13 cellular contexts compared by ENCODE assay signal in the genomic region with DNA sequence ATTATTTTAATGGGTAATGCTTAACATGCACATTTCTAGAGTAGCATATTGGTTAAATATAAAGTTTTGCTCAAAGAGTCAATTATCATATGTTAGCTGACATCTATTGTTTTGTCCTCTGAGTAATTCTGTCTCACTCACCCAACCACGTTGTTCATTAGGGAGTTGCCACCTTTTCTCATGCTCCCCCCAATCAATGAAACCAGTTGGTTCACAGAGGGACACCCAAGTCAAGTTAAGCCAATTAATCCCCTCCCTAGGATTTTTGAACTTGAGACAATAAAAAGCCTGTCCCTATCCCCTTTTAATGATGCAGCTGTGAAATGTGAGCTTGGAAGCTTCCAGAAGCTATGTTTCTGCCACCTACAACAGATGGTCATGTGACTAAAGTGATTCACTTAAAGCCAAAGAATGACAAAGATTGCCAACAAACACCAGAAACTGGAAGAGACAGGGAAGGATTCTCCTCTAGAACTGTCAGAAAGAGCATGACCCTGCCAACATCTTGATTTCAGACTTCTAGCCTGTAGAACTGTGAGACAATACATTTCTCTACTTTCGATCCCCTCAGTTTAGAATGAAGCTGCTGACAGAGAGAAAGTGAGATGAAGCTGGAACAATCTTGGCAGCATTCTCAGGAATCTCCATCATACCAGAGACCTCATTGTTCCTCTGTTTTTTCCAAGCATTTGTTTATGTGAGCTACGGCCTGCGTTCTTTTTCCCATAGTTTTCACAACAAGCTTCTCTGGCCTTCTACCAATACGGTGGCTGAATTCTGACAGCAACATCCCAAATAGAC. TPM values are rescaled to one million over a fixed set of nuclear protein-coding genes. Genes with fewer than 3 reads are reported as not detected.
DNase-seq lines count a peak whose midpoint lies in the region; ATAC-seq and TF ChIP-seq lines count a peak whose summit lies in the region.
"Had no signal": no experiment of that assay in that cellular context is flagged by ENCODE, and none has a peak within 500 bp of the region (broad histone marks: within the 10 kb centered on the region; RNA-seq: fewer than 3 reads in every experiment).

No MANE protein-coding gene starts in this region.

- no peak for TF ChIP-seq RAD21 in Ishikawa (IDR thresholded peaks at IDR 0.05; ENCODE audit: low read depth)

- DNase-seq in dermis blood vessel endothelial cell (peak; percentile 49), NCI-H748 (lab: John Stamatoyannopoulos, UW; ENCODE audit: unreplicated experiment) (no peak), LoVo (ENCODE audit: low spot score) (no peak), NCI-H1092 treated with DMSO at 0.1 percent for 48 hours (lab: John Stamatoyannopoulos, UW) (no peak)
- DNase-seq in activated naive CD4-positive, alpha-beta T cell treated with anti-CD3 and anti-CD28 coated beads, Interleukin-2, amount 50 U/mL, for 72 hours (ENCODE audit: low spot score in 2 of 2), result no peak
- DNase-seq: COR-L47, NCI-H1092, NCI-H748 treated with DMSO at 0.1 percent for 48 hours had no signal

- no peaks in the 10 kb centered on the region for H3K9me3 Mint-ChIP-seq in activated naive CD4-positive, alpha-beta T cell treated with anti-CD3 and anti-CD28 coated beads, Interleukin-2, amount 50 U/mL, for 72 hours
- H3K9me3 Mint-ChIP-seq: dendritic cell treated with granulocyte-macrophage colony-stimulating factor and Interleukin-4, amounts not matched to agents 40 ng/mL and 50 ng/mL, for 4 days had no signal

- no peak overlapping the region for H3K9ac ChIP-seq in subcutaneous abdominal adipose tissue (ENCODE audit: low read length in 5 of 5)

- no peaks in the 10 kb centered on the region for H3K9me3 ChIP-seq in subcutaneous abdominal adipose tissue (ENCODE audit: control insufficient read depth in 5 of 5, low read length in 5 of 5)

- no peak for ATAC-seq in activated naive CD4-positive, alpha-beta T cell treated with anti-CD3 and anti-CD28 coated beads, Interleukin-2, amount 50 U/mL, for 72 hours

- H3K36me3 ChIP-seq in subcutaneous abdominal adipose tissue (ENCODE audit: control insufficient read depth in 5 of 5, insufficient read depth in 5 of 5, low read length in 5 of 5), result peaks cover 0 to 3% (median 0%) of the 10 kb centered on the region in 5 donors
- H3K36me3 ChIP-seq: SJCRH30 had no signal

- H3K27ac Mint-ChIP-seq in activated naive CD4-positive, alpha-beta T cell treated with anti-CD3 and anti-CD28 coated beads, Interleukin-2, amount 50 U/mL, for 72 hours, result no peak overlapping the region
- H3K27ac Mint-ChIP-seq: dendritic cell treated with granulocyte-macrophage colony-stimulating factor and Interleukin-4, amounts not matched to agents 40 ng/mL and 50 ng/mL, for 4 days had no signal

- peaks cover 3 to 10% (median 7%) of the 10 kb centered on the region in 5 donors for H3K4me1 ChIP-seq in subcutaneous abdominal adipose tissue (ENCODE audit: control insufficient read depth in 5 of 5, insufficient read depth in 5 of 5, low read length in 5 of 5)
- H3K4me1 ChIP-seq: SJCRH30 had no signal

- no peaks in the 10 kb centered on the region for H3K27me3 ChIP-seq in layer of hippocampus (ENCODE audit: control insufficient read depth, insufficient read depth, low read length)
- no peaks in the 10 kb centered on the region for H3K27me3 ChIP-seq in subcutaneous abdominal adipose tissue (ENCODE audit: control insufficient read depth in 5 of 5, insufficient read depth in 4 of 5, low read length in 5 of 5)
- H3K27me3 ChIP-seq: SJCRH30 had no signal

- no peak for TF ChIP-seq EP300 in Ishikawa (IDR thresholded peaks at IDR 0.05; ENCODE audit: borderline replicate concordance)

- no peak overlapping the region for H3K4me3 ChIP-seq in subcutaneous abdominal adipose tissue (ENCODE audit: low read depth in 1 of 5, low read length in 5 of 5)
- H3K4me3 ChIP-seq: SJCRH30 had no signal

- H3K27ac ChIP-seq in layer of hippocampus (ENCODE audit: low read depth, low read length), result peak overlapping the region; percentile 91
- H3K27ac ChIP-seq in subcutaneous abdominal adipose tissue (ENCODE audit: low read depth, low read length), result peak overlapping the region; percentile 15
- H3K27ac ChIP-seq: SJCRH30 had no signal

- H3K36me3 Mint-ChIP-seq in activated naive CD4-positive, alpha-beta T cell treated with anti-CD3 and anti-CD28 coated beads, Interleukin-2, amount 50 U/mL, for 72 hours, result no peaks in the 10 kb centered on the region

TF ChIP-seq in Ishikawa, 13 proteins besides CTCF, POLR2A, EP300 and RAD21:
- TF ChIP-seq CEBPB (IDR thresholded peaks at IDR 0.05) (no peak), FOXM1 (IDR thresholded peaks at IDR 0.05; ENCODE audit: borderline replicate concordance, low read depth) (no peak)
- TF ChIP-seq, protein P1, sequence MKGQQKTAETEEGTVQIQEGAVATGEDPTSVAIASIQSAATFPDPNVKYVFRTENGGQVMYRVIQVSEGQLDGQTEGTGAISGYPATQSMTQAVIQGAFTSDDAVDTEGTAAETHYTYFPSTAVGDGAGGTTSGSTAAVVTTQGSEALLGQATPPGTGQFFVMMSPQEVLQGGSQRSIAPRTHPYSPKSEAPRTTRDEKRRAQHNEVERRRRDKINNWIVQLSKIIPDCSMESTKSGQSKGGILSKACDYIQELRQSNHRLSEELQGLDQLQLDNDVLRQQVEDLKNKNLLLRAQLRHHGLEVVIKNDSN (IDR thresholded peaks at IDR 0.05), result peak; percentile 49; the same call in 1 of the 2 replicates
- TF ChIP-seq, protein P2, sequence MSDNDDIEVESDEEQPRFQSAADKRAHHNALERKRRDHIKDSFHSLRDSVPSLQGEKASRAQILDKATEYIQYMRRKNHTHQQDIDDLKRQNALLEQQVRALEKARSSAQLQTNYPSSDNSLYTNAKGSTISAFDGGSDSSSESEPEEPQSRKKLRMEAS (IDR thresholded peaks at IDR 0.05), result no peak
TF ChIP-seq in Ishikawa: peak in this region for 1.

RNA-seq across cellular contexts. Expression of gene TPD52L1, which starts 57.9 kb away (rescaled TPM):
- 10.7 and 10.8 TPM in 2 replicates for total RNA-seq in dermis blood vessel endothelial cell
- total RNA-seq in activated naive CD4-positive, alpha-beta T cell treated with anti-CD3 and anti-CD28 coated beads, Interleukin-2, amount 50 U/mL, for 72 hours, result 1 to 10 TPM in 1 of 2 donors, under 1 TPM in 1; 0.87 to 1.6 TPM
- total RNA-seq: SJCRH30 had no signal
